15 cellular contexts compared by ENCODE assay signal in the genomic region with DNA sequence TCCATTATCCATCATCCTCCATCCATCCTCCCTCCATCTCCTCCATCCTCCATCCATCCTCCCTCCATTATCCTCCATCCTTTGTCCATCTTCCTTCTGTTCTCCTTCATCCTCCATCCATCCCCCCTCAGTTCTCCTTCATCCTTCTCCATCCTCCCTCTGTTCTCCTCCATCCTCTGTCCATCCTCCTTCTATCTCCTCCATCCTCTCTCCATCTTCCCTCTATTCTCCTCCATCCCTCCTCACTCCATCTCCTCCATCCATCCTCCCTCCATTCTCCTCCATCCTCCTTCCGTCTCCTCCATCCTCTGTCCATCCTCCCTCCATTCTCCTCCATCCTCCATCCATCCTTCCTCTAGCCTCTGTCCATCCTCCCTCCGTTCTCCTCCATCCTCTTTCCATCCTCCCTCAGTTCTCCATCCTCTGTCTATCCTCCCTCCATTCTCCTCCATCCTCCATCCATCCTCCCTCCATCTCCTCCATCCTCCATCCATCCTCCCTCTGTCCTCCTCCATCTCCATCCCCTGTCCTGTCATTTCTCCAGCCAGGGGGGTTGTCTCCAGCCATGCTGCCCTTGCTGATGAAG.
DNase-seq lines count a peak whose midpoint lies in the region; ATAC-seq and FAIRE-seq lines count a peak whose summit lies in the region.
"Had no signal": no experiment of that assay in that cellular context is flagged by ENCODE, and none has a peak within 500 bp of the region (broad histone marks: within the 10 kb centered on the region; RNA-seq: fewer than 3 reads in every experiment).

No MANE protein-coding gene starts in this region.

- FAIRE-seq in HTR-8/SVneo (lab: Jason Lieb, UNC) (peak; percentile 67), urothelium cell line (lab: Jason Lieb, UNC) (peak; percentile 93)
- FAIRE-seq: A549, GM12878 had no signal

- peaks cover 12% of the 10 kb centered on the region for H3K36me3 Mint-ChIP-seq in activated naive CD8-positive, alpha-beta T cell treated with anti-CD3 and anti-CD28 coated beads, Interleukin-2, amount 10 ng/mL, durations not matched to agents 7 days and 5 days
- H3K36me3 Mint-ChIP-seq in activated naive CD8-positive, alpha-beta T cell treated with anti-CD3 and anti-CD28 coated beads for 36 hours: peaks cover 3% of the 10 kb centered on the region
- H3K36me3 Mint-ChIP-seq in naive B cell: peaks cover 11 to 27% of the 10 kb centered on the region in 2 donors

- no peak overlapping the region for H3K4me3 Mint-ChIP-seq in activated naive CD8-positive, alpha-beta T cell treated with anti-CD3 and anti-CD28 coated beads, Interleukin-2, amount 10 ng/mL, durations not matched to agents 7 days and 5 days
- H3K4me3 Mint-ChIP-seq in activated naive CD8-positive, alpha-beta T cell treated with anti-CD3 and anti-CD28 coated beads for 36 hours: no peak overlapping the region
- no peak overlapping the region for H3K4me3 Mint-ChIP-seq in naive B cell
- H3K4me3 Mint-ChIP-seq: CD8-positive, alpha-beta T cell; H9 had no signal

- H3K27me3 Mint-ChIP-seq in activated naive CD8-positive, alpha-beta T cell treated with anti-CD3 and anti-CD28 coated beads, Interleukin-2, amount 10 ng/mL, durations not matched to agents 7 days and 5 days: no peaks in the 10 kb centered on the region
- H3K27me3 Mint-ChIP-seq in activated naive CD8-positive, alpha-beta T cell treated with anti-CD3 and anti-CD28 coated beads for 36 hours: no peaks in the 10 kb centered on the region
- H3K27me3 Mint-ChIP-seq in naive B cell: no peaks in the 10 kb centered on the region

- H3K9me3 Mint-ChIP-seq in activated naive CD8-positive, alpha-beta T cell treated with anti-CD3 and anti-CD28 coated beads, Interleukin-2, amount 10 ng/mL, durations not matched to agents 7 days and 5 days: no peaks in the 10 kb centered on the region
- no peaks in the 10 kb centered on the region for H3K9me3 Mint-ChIP-seq in activated naive CD8-positive, alpha-beta T cell treated with anti-CD3 and anti-CD28 coated beads for 36 hours
- peaks cover 0 to 5% (median 0%) of the 10 kb centered on the region in 7 donors for H3K9me3 Mint-ChIP-seq in naive B cell
- H3K9me3 Mint-ChIP-seq: CD8-positive, alpha-beta T cell had no signal

- POLR2A ChIA-PET in activated naive CD8-positive, alpha-beta T cell treated with anti-CD3 and anti-CD28 coated beads, Interleukin-2, amount 10 ng/mL, durations not matched to agents 7 days and 5 days (lab: Charles Lee): no interaction called here

- no peak for ATAC-seq in activated naive CD8-positive, alpha-beta T cell treated with anti-CD3 and anti-CD28 coated beads, Interleukin-2, amount 10 ng/mL, durations not matched to agents 7 days and 5 days (ENCODE audit: low read depth)
- ATAC-seq in naive B cell (ENCODE audit: low read depth in 2 of 2): no peak
- ATAC-seq: CD8-positive, alpha-beta T cell; GM12878 had no signal

- peak overlapping the region; percentile 11 for H3K27ac Mint-ChIP-seq in activated naive CD8-positive, alpha-beta T cell treated with anti-CD3 and anti-CD28 coated beads, Interleukin-2, amount 10 ng/mL, durations not matched to agents 7 days and 5 days
- H3K27ac Mint-ChIP-seq in activated naive CD8-positive, alpha-beta T cell treated with anti-CD3 and anti-CD28 coated beads for 36 hours: no peak overlapping the region
- H3K27ac Mint-ChIP-seq in naive B cell: peak overlapping the region in 4 of 6 donors; percentile 2 to 44 (median 32)
- H3K27ac Mint-ChIP-seq: CD8-positive, alpha-beta T cell had no signal

- DNase-seq in activated naive CD8-positive, alpha-beta T cell treated with anti-CD3 and anti-CD28 coated beads, Interleukin-2, amount 10 ng/mL, durations not matched to agents 7 days and 5 days: no peak
- DNase-seq in activated naive CD8-positive, alpha-beta T cell treated with anti-CD3 and anti-CD28 coated beads for 36 hours: no peak
- no peak for DNase-seq in HTR-8/SVneo (ENCODE audit: insufficient read length, low spot score)
- no peak for DNase-seq in naive B cell
- DNase-seq in urothelium cell line (ENCODE audit: low spot score): no peak
- no peak for DNase-seq in cardiac septum (ENCODE audit: low spot score)
- DNase-seq in EL: no peak
- DNase-seq: Calu3; CD8-positive, alpha-beta T cell; DMS79 treated with DMSO at 0.1 percent for 48 hours; GOT3; H9; IMR-90 had no signal

- H3K4me1 Mint-ChIP-seq in activated naive CD8-positive, alpha-beta T cell treated with anti-CD3 and anti-CD28 coated beads, Interleukin-2, amount 10 ng/mL, durations not matched to agents 7 days and 5 days: peaks cover 2% of the 10 kb centered on the region
- no peaks in the 10 kb centered on the region for H3K4me1 Mint-ChIP-seq in activated naive CD8-positive, alpha-beta T cell treated with anti-CD3 and anti-CD28 coated beads for 36 hours
- H3K4me1 Mint-ChIP-seq in naive B cell: peaks cover 7 to 26% (median 22%) of the 10 kb centered on the region in 3 donors

- intact Hi-C loops in cardiac septum (cut with DNase I): no loop called here
